Comparison of ENCODE assay signal across 10 cellular contexts in genomic region chr2:176151199-176152099, GRCh38. TPM values are rescaled to one million over a fixed set of nuclear protein-coding genes. Genes with fewer than 3 reads are reported as not detected.
DNase-seq lines count a peak whose midpoint lies in the region; TF ChIP-seq lines count a peak whose summit lies in the region.
"Had no signal": no experiment of that assay in that cellular context is flagged by ENCODE, and none has a peak within 500 bp of the region (broad histone marks: within the 10 kb centered on the region; RNA-seq: fewer than 3 reads in every experiment).

HOXD4 (plus strand) TSS chr2:176151550; CDS start chr2:176151634, 84 bp downstream.

- no peak within 1 kb of the TSS for H3K9ac ChIP-seq in BLaER1
- H3K9ac ChIP-seq in HUES6 (ENCODE audit: low read length), result peak within 1 kb of the TSS; percentile 61

- H3K36me3 ChIP-seq in BLaER1, result no peaks in the 10 kb centered on the region
- no peaks in the 10 kb centered on the region for H3K36me3 ChIP-seq in HUES6 (ENCODE audit: control insufficient read depth, insufficient read depth, low read length)
- H3K36me3 ChIP-seq in ovary, result no peaks in the 10 kb centered on the region

- TF ChIP-seq CTCF in epithelial cell of proximal tubule (conservative IDR thresholded peaks at IDR 0.05; ENCODE audit: low read depth, low read length) (no peak), ovary (IDR thresholded peaks at IDR 0.05) (no peak)

- H3K27ac ChIP-seq in BLaER1, result no peak within 1 kb of the TSS
- H3K27ac ChIP-seq in HUES6 (ENCODE audit: low read depth, low read length), result no peak within 1 kb of the TSS
- H3K27ac ChIP-seq in ovary, result no peak within 1 kb of the TSS

- peak within 1 kb of the TSS; percentile 22; the same call in 1 of the 2 replicates for H3K4me3 ChIP-seq in BLaER1
- H3K4me3 ChIP-seq in HUES6 (ENCODE audit: low read depth, low read length), result peak within 1 kb of the TSS; percentile 48
- peak within 1 kb of the TSS; percentile 70 for H3K4me3 ChIP-seq in epithelial cell of proximal tubule (ENCODE audit: low read depth, low read length)
- peak within 1 kb of the TSS; percentile 36 for H3K4me3 ChIP-seq in ovary

- DNase-seq in epithelial cell of proximal tubule (ENCODE audit: low read depth), result no peak
- peak in 1 of 5 donors; percentile 12 for DNase-seq in ovary
- no peak for DNase-seq in activated CD4-positive, alpha-beta T cell treated with anti-CD3 and anti-CD28 coated beads for 1 hour
- DNase-seq in amniotic stem cell (lab: John Stamatoyannopoulos, UW), result no peak
- no peak for DNase-seq in iPS-NIHi7 (ENCODE audit: extremely low spot score)
- no peak for DNase-seq in NCI-H187 treated with DMSO at 0.1 percent for 48 hours (lab: John Stamatoyannopoulos, UW)
- DNase-seq: NCI-H1694 treated with DMSO at 0.1 percent for 48 hours had no signal

- 65 to 73% (median 69%) methylated on average over 48 to 52 of the region's 52 CpGs for WGBS in ovary, 3 donors

- H3K4me2 ChIP-seq in BLaER1, result no peak within 1 kb of the TSS

- H3K9me3 ChIP-seq in BLaER1 (peaks cover 66% of the 10 kb centered on the region), HUES6 (ENCODE audit: control insufficient read depth, insufficient read depth, low read depth, low read length) (no peaks in the 10 kb centered on the region), ovary (no peaks in the 10 kb centered on the region)

- H3K27me3 ChIP-seq in BLaER1 (peaks cover 99% of the 10 kb centered on the region), HUES6 (ENCODE audit: control insufficient read depth, insufficient read depth, low read length) (peaks cover 100% of the 10 kb centered on the region), ovary (no peaks in the 10 kb centered on the region)

- intact Hi-C loops in ovary (cut with DNase I), result no loop called here

- no peak for TF ChIP-seq POLR2A in ovary (IDR thresholded peaks at IDR 0.05)

- no peaks in the 10 kb centered on the region; the same call in 1 of the 2 replicates for H4K20me1 ChIP-seq in BLaER1

- H3K4me1 ChIP-seq in BLaER1 (no peaks in the 10 kb centered on the region), HUES6 (ENCODE audit: control insufficient read depth, insufficient read depth, low read length) (peaks cover 23% of the 10 kb centered on the region), ovary (ENCODE audit: insufficient read depth) (peaks cover 5% of the 10 kb centered on the region)

- no peak for TF ChIP-seq EP300 in ovary (IDR thresholded peaks at IDR 0.05)

RNA-seq across cellular contexts. Expression of gene HOXD4, which starts in this region (rescaled TPM):
- total RNA-seq in epithelial cell of proximal tubule, result 26.0 and 28.0 TPM in 2 replicates
- 10 to 100 TPM in 6 of 7 donors, 1 to 10 TPM in 1; 6.2 to 16.5 (median 12.7) TPM for total RNA-seq in ovary
- 10 to 100 TPM in 1 of 2 donors, 1 to 10 TPM in 1; 8.3 to 11.0 TPM for polyA plus RNA-seq in ovary
- total RNA-seq: frontal cortex had no signal
